In the genomic region with DNA sequence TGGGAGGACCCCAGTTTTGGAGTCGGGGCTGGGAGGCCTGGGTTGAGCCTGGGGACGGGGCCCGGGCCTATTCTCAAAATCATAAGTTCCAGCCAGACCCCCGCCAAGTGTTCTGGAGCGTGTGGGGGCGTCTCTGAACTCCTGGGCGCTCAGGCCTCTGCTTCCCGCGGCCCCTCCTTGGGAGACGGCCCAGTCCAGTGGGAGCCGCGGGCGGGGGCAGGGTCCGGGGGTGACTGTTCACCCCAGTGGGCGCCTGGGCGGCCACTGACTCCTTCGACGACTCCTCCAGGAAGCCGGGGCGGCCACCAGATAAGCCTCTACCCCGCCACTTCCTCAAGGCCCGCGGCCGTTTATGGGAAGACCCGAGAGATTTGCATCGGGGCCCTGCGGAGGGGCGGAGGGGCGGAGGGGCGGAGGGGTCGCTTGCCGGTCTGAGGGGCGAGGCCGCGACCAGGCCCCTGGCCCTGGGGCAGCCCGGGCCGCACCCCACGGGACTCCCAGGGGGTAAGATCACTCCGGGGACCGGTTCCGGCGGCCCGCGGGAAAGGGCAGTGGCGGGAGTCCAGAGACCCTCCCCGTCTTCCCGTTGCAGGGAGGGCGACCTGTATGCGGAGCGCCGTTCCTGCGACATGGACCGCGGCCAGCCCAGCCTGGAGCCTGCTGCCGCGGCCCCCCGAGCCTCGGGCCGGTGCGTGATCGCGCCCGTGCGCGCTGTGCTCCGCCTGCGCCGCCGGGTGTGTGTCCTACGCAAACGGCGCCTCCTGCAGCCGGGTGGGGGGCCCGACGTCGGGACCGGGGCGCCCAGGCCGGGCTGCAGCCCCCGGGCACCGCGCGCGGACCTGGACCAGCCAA, we compare ENCODE assay signal across 8 cellular contexts. TPM values are rescaled to one million over a fixed set of nuclear protein-coding genes. Genes with fewer than 3 reads are reported as not detected.
DNase-seq lines count a peak whose midpoint lies in the region; ATAC-seq and TF ChIP-seq lines count a peak whose summit lies in the region.

No MANE protein-coding gene starts in this region.

- peak overlapping the region in 4 of 5 donors; percentile 35 to 81 (median 58) for H3K9ac ChIP-seq in subcutaneous abdominal adipose tissue (ENCODE audit: low read length in 5 of 5)

- H3K36me3 ChIP-seq in BJ (ENCODE audit: control insufficient read depth, insufficient read depth, low read length) (peaks cover 21% of the 10 kb centered on the region), ascending aorta (peaks cover 14 to 30% of the 10 kb centered on the region in 2 donors), subcutaneous abdominal adipose tissue (ENCODE audit: control insufficient read depth in 5 of 5, insufficient read depth in 5 of 5, low read length in 5 of 5) (peaks cover 0 to 21% (median 8%) of the 10 kb centered on the region in 5 donors)

- H3K9me3 Mint-ChIP-seq in immature natural killer cell: no peaks in the 10 kb centered on the region

- peaks cover 4 to 9% (median 5%) of the 10 kb centered on the region in 3 donors for H3K36me3 Mint-ChIP-seq in immature natural killer cell

- no peak for TF ChIP-seq CTCF in BJ (IDR thresholded peaks at IDR 0.05; ENCODE audit: insufficient read depth, low read depth, low read length)
- TF ChIP-seq CTCF in ascending aorta (IDR thresholded peaks at IDR 0.05): no peak

- H3K27ac Mint-ChIP-seq in immature natural killer cell: peak overlapping the region; percentile 40 to 88 (median 82)

- intact Hi-C loops in ascending aorta (cut with DNase I): no loop called here

- peaks cover 17 to 23% of the 10 kb centered on the region in 2 donors for H3K4me1 Mint-ChIP-seq in immature natural killer cell

- peaks cover 4 to 12% of the 10 kb centered on the region in 2 donors for H3K4me1 ChIP-seq in ascending aorta
- peaks cover 0 to 63% (median 48%) of the 10 kb centered on the region in 5 donors for H3K4me1 ChIP-seq in subcutaneous abdominal adipose tissue (ENCODE audit: control insufficient read depth in 5 of 5, insufficient read depth in 5 of 5, low read length in 5 of 5)

- H3K27ac ChIP-seq in ascending aorta: peak overlapping the region; percentile 79 to 81
- H3K27ac ChIP-seq in subcutaneous abdominal adipose tissue (ENCODE audit: low read depth, low read length): peak overlapping the region; percentile 89

- no peaks in the 10 kb centered on the region for H3K9me3 ChIP-seq in ascending aorta
- peaks cover 0 to 3% (median 0%) of the 10 kb centered on the region in 5 donors for H3K9me3 ChIP-seq in subcutaneous abdominal adipose tissue (ENCODE audit: control insufficient read depth in 5 of 5, low read length in 5 of 5)

- ATAC-seq in HG03460 (IDR thresholded peaks at IDR 0.05; ENCODE audit: unreplicated experiment) (peak; percentile 19), HG02870 (IDR thresholded peaks at IDR 0.05; ENCODE audit: unreplicated experiment) (no peak)

- POLR2A ChIA-PET in BJ (lab: Charles Lee): interaction anchor here (0.6 kb wide), 1 partner anchor 133 kb away, joined by 3 read pairs; no protein-coding TSS in a partner anchor

- CTCF ChIA-PET in BJ (lab: Yijun Ruan, JAX): interaction anchor here (0.7 to 2.3 kb wide), 6 partner anchors 9 to 246 kb away, joined by 3 to 11 read pairs (median 4); a partner anchor contains a TSS

- H3K4me3 ChIP-seq in BJ (ENCODE audit: low read depth, low read length) (peak overlapping the region; percentile 88), ascending aorta (peak overlapping the region; percentile 55 to 63), subcutaneous abdominal adipose tissue (ENCODE audit: low read depth in 1 of 5, low read length in 5 of 5) (peak overlapping the region in 4 of 5 donors; percentile 56 to 68 (median 64))

- DNase-seq in BJ (ENCODE audit: low read depth) (no peak), ascending aorta (ENCODE audit: low spot score in 2 of 2) (no peak), immature natural killer cell (no peak), GDM1 (lab: John Stamatoyannopoulos, UW) (no peak)
- DNase-seq in activated effector memory CD4-positive, alpha-beta T cell treated with Interleukin-2 at 50 U/mL for 16 hours: no peak

- H3K27me3 ChIP-seq in BJ (ENCODE audit: control insufficient read depth, insufficient read depth, low read length) (no peaks in the 10 kb centered on the region), ascending aorta (no peaks in the 10 kb centered on the region), subcutaneous abdominal adipose tissue (ENCODE audit: control insufficient read depth in 5 of 5, insufficient read depth in 4 of 5, low read length in 5 of 5) (peaks cover 0 to 22% (median 10%) of the 10 kb centered on the region in 5 donors)

- H3K27me3 Mint-ChIP-seq in immature natural killer cell (ENCODE audit: low read depth in 3 of 3): peaks cover 0 to 4% (median 2%) of the 10 kb centered on the region in 3 donors

- peak overlapping the region; percentile 89 to 94 (median 92) for H3K4me3 Mint-ChIP-seq in immature natural killer cell

RNA-seq across cellular contexts. Expression of a gene that starts 0.8 kb away (rescaled TPM):
- 16.9 and 23.8 TPM in 2 replicates for polyA plus RNA-seq in BJ (2011; rRNA removed)
- 14.5 and 17.4 TPM in 2 replicates for polyA minus RNA-seq in BJ (2011; rRNA and poly(A)+ RNA removed)
- total RNA-seq in ascending aorta: 38.3 TPM
- polyA plus RNA-seq in immature natural killer cell: 10 to 100 TPM in 1 of 3 donors, 1 to 10 TPM in 2; 4.9 to 13.9 (median 7.2) TPM

RNA-seq across cellular contexts. Expression of a gene that starts 23.2 kb away (rescaled TPM):
- polyA plus RNA-seq in BJ (2011; rRNA removed) (26.6 and 51.9 TPM in 2 replicates), immature natural killer cell (10 to 100 TPM; 25.0 to 36.8 (median 34.6) TPM)
- polyA minus RNA-seq in BJ (2011; rRNA and poly(A)+ RNA removed): 22.6 and 25.7 TPM in 2 replicates
- total RNA-seq in ascending aorta: 71.7 TPM

RNA-seq across cellular contexts. Expression of a gene that starts 23.8 kb away (rescaled TPM):
- polyA plus RNA-seq in BJ (2011; rRNA removed) (0.17 TPM in 2 replicates), immature natural killer cell (under 1 TPM in 1 of 3 donors, not detected in 2; 0.14 TPM)
- polyA minus RNA-seq in BJ (2011; rRNA and poly(A)+ RNA removed): not detected in 2 replicates
- 51.7 TPM for total RNA-seq in ascending aorta

RNA-seq across cellular contexts. Expression of a gene that starts 27.2 kb away (rescaled TPM):
- not detected in 2 replicates for polyA plus RNA-seq in BJ (2011; rRNA removed)
- not detected in 2 replicates for polyA minus RNA-seq in BJ (2011; rRNA and poly(A)+ RNA removed)
- total RNA-seq in ascending aorta: not detected
- polyA plus RNA-seq in immature natural killer cell: not detected

RNA-seq across cellular contexts. Expression of a gene that starts 37.2 kb away (rescaled TPM):
- polyA plus RNA-seq in BJ (2011; rRNA removed) (263 and 385 TPM in 2 replicates), immature natural killer cell (10 to 100 TPM; 60.8 to 98.2 (median 71.9) TPM)
- 213 and 239 TPM in 2 replicates for polyA minus RNA-seq in BJ (2011; rRNA and poly(A)+ RNA removed)
- total RNA-seq in ascending aorta: 403 TPM
